Comparison of ENCODE assay signal across 1 cellular context in the genomic region with DNA sequence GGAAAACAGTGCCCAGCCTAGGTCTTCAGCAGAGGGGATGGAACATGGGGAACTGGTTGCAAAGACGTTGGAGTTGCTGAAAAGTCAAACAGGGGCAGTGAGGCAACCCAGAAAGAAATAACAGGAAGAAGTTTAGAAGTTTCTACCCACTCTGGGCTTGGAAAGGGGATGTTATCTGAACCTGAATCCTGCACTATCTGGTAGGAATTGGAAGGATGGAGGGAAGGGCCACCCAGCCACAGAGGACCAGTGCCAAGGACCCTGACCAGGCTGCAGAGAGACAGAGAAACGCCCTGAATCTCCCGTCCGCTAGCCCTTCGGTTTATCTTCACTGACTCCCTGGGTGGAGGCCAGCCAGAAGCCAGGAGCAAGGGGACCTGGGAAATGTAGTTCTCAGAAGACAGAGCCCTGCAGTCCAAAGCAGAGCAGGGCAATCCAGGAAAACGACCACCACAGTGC.
TF ChIP-seq lines count a peak whose summit lies in the region.

No MANE protein-coding gene starts in this region.

TF ChIP-seq in K562, 482 proteins besides CTCF, POLR2A, EP300 and RAD21 (continued from another document and continues in another):
- no peak for TF ChIP-seq ZBTB26 (CRISPR knock-in tag; IDR thresholded peaks at IDR 0.05)
- peak; percentile 38 for TF ChIP-seq CXXC5 (CRISPR knock-in tag; IDR thresholded peaks at IDR 0.05)
- no peak for TF ChIP-seq E2F3 (CRISPR knock-in tag; IDR thresholded peaks at IDR 0.05)
- TF ChIP-seq ARHGAP35 (IDR thresholded peaks at IDR 0.05; ENCODE audit: partially characterized antibody) = no peak
- TF ChIP-seq HNRNPK (IDR thresholded peaks at IDR 0.05; ENCODE audit: low read depth, low read length, poor library complexity, severe bottlenecking) = no peak
- no peak for TF ChIP-seq CHD4 (IDR thresholded peaks at IDR 0.05; ENCODE audit: insufficient read depth, insufficient replicate concordance, low read depth, low read length, poor library complexity, severe bottlenecking)
- TF ChIP-seq MCM3 (IDR thresholded peaks at IDR 0.05) = no peak
- TF ChIP-seq ZNF717 (CRISPR knock-in tag; IDR thresholded peaks at IDR 0.05) = no peak
- TF ChIP-seq PHF21A (IDR thresholded peaks at IDR 0.05; ENCODE audit: borderline replicate concordance, low read depth) = no peak
- no peak for TF ChIP-seq NKRF (IDR thresholded peaks at IDR 0.05; ENCODE audit: borderline replicate concordance)
- TF ChIP-seq CHD1 (IDR thresholded peaks at IDR 0.05; ENCODE audit: low read length) = no peak
- TF ChIP-seq MIER1 (IDR thresholded peaks at IDR 0.05; ENCODE audit: low read depth) = no peak
- no peak for TF ChIP-seq MAFF (IDR thresholded peaks at IDR 0.05; ENCODE audit: low read length)
- no peak for TF ChIP-seq JUN (IDR thresholded peaks at IDR 0.05; ENCODE audit: borderline replicate concordance, low read depth, low read length)
- no peak for TF ChIP-seq JUN (CRISPR knock-in tag; IDR thresholded peaks at IDR 0.05; ENCODE audit: borderline replicate concordance)
- TF ChIP-seq, protein P1, sequence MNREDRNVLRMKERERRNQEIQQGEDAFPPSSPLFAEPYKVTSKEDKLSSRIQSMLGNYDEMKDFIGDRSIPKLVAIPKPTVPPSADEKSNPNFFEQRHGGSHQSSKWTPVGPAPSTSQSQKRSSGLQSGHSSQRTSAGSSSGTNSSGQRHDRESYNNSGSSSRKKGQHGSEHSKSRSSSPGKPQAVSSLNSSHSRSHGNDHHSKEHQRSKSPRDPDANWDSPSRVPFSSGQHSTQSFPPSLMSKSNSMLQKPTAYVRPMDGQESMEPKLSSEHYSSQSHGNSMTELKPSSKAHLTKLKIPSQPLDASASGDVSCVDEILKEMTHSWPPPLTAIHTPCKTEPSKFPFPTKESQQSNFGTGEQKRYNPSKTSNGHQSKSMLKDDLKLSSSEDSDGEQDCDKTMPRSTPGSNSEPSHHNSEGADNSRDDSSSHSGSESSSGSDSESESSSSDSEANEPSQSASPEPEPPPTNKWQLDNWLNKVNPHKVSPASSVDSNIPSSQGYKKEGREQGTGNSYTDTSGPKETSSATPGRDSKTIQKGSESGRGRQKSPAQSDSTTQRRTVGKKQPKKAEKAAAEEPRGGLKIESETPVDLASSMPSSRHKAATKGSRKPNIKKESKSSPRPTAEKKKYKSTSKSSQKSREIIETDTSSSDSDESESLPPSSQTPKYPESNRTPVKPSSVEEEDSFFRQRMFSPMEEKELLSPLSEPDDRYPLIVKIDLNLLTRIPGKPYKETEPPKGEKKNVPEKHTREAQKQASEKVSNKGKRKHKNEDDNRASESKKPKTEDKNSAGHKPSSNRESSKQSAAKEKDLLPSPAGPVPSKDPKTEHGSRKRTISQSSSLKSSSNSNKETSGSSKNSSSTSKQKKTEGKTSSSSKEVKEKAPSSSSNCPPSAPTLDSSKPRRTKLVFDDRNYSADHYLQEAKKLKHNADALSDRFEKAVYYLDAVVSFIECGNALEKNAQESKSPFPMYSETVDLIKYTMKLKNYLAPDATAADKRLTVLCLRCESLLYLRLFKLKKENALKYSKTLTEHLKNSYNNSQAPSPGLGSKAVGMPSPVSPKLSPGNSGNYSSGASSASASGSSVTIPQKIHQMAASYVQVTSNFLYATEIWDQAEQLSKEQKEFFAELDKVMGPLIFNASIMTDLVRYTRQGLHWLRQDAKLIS (CRISPR knock-in tag; IDR thresholded peaks at IDR 0.05) = no peak
- no peak for TF ChIP-seq ZNF3 (CRISPR knock-in tag; IDR thresholded peaks at IDR 0.05)
- TF ChIP-seq ETV5 (CRISPR knock-in tag; IDR thresholded peaks at IDR 0.05; ENCODE audit: low read depth) = 0 out of 2 replicates have a peak, but pooled peaks have one; percentile 17
- no peak for TF ChIP-seq NCOA1 (IDR thresholded peaks at IDR 0.05; ENCODE audit: low read depth)
- no peak for TF ChIP-seq SP1 (CRISPR knock-in tag; IDR thresholded peaks at IDR 0.05)
- TF ChIP-seq YY1 (IDR thresholded peaks at IDR 0.05; ENCODE audit: borderline replicate concordance in 1 of 3, control insufficient read depth in 1 of 3, extremely low read depth in 1 of 3, insufficient read depth in 3 of 3, insufficient read length in 1 of 3, insufficient replicate concordance in 2 of 3, low read depth in 1 of 3, low read length in 2 of 3) = peak in 2 of 3 experiments; percentile 22 to 54
- no peak; the same call in none of the 2 replicates for TF ChIP-seq ZNF592 (IDR thresholded peaks at IDR 0.05)
- peak; percentile 4 for TF ChIP-seq ZFP36 (IDR thresholded peaks at IDR 0.05; ENCODE audit: low read depth, low read length, partially characterized antibody)
- peak; percentile 52; the same call in 1 of the 2 replicates for TF ChIP-seq ZFX (CRISPR knock-in tag; IDR thresholded peaks at IDR 0.05)
- 0 out of 2 replicates have a peak, but pooled peaks have one; percentile 3 for TF ChIP-seq JUND (IDR thresholded peaks at IDR 0.05; ENCODE audit: borderline replicate concordance, low read depth, low read length)
- TF ChIP-seq JUND (tag; IDR thresholded peaks at IDR 0.05; ENCODE audit: borderline replicate concordance, low read depth, low read length) = no peak; the same call in 2 of the 3 replicates
- no peak for TF ChIP-seq RFX5 (IDR thresholded peaks at IDR 0.05; ENCODE audit: low read depth, low read length)
- TF ChIP-seq RHOXF2B (CRISPR knock-in tag; conservative IDR thresholded peaks at IDR 0.05) = no peak
- no peak for TF ChIP-seq EHMT2 (IDR thresholded peaks at IDR 0.05)
- TF ChIP-seq, protein P2, sequence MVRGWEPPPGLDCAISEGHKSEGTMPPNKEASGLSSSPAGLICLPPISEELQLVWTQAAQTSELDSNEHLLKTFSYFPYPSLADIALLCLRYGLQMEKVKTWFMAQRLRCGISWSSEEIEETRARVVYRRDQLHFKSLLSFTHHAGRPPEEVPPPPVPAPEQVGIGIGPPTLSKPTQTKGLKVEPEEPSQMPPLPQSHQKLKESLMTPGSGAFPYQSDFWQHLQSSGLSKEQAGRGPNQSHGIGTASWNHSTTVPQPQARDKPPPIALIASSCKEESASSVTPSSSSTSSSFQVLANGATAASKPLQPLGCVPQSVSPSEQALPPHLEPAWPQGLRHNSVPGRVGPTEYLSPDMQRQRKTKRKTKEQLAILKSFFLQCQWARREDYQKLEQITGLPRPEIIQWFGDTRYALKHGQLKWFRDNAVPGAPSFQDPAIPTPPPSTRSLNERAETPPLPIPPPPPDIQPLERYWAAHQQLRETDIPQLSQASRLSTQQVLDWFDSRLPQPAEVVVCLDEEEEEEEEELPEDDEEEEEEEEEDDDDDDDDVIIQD (CRISPR knock-in tag; IDR thresholded peaks at IDR 0.05) = no peak
- TF ChIP-seq U2AF2 (optimal IDR thresholded peaks at IDR 0.05; ENCODE audit: low read depth, low read length) = no peak
- no peak for TF ChIP-seq ZNF124 (CRISPR knock-in tag; IDR thresholded peaks at IDR 0.05)
- no peak for TF ChIP-seq MAFK (IDR thresholded peaks at IDR 0.05; ENCODE audit: low read length)
- no peak for TF ChIP-seq JUNB (CRISPR knock-in tag; conservative IDR thresholded peaks at IDR 0.05)
- no peak for TF ChIP-seq ZNF232 (CRISPR knock-in tag; IDR thresholded peaks at IDR 0.05)
- no peak for TF ChIP-seq KLF13 (tag; IDR thresholded peaks at IDR 0.05; ENCODE audit: borderline replicate concordance, low read depth)
- TF ChIP-seq GMEB1 (CRISPR knock-in tag; IDR thresholded peaks at IDR 0.05) = no peak
- TF ChIP-seq HOXB6 (CRISPR knock-in tag; IDR thresholded peaks at IDR 0.05; ENCODE audit: borderline replicate concordance) = no peak
- TF ChIP-seq HMG20A (CRISPR knock-in tag; conservative IDR thresholded peaks at IDR 0.05) = no peak
- TF ChIP-seq RCOR1 (IDR thresholded peaks at IDR 0.05; ENCODE audit: borderline replicate concordance in 1 of 2, low read depth in 2 of 2, low read length in 2 of 2) = peak in 1 of 2 experiments; percentile 71; a peak in 2 of 4 replicates
- TF ChIP-seq CREB1 (IDR thresholded peaks at IDR 0.05) = peak; percentile 27; the same call in 1 of the 2 replicates
- TF ChIP-seq CREB1 (CRISPR knock-in tag; IDR thresholded peaks at IDR 0.05) = no peak
- TF ChIP-seq BHLHE40 (IDR thresholded peaks at IDR 0.05; ENCODE audit: low read length) = 0 out of 2 replicates have a peak, but pooled peaks have one; percentile 8
- no peak for TF ChIP-seq NR2C2 (CRISPR knock-in tag; IDR thresholded peaks at IDR 0.05)
- peak; percentile 66 for TF ChIP-seq NR2C2 (tag; IDR thresholded peaks at IDR 0.05)
- TF ChIP-seq HDGF (IDR thresholded peaks at IDR 0.05) = 0 out of 2 replicates have a peak, but pooled peaks have one; percentile 25
- peak; percentile 55; the same call in 1 of the 2 replicates for TF ChIP-seq SUPT5H (IDR thresholded peaks at IDR 0.05)
- TF ChIP-seq PBX2 (CRISPR knock-in tag; IDR thresholded peaks at IDR 0.05; ENCODE audit: low read depth) = no peak
- TF ChIP-seq PBX2 (tag; conservative IDR thresholded peaks at IDR 0.05; ENCODE audit: low read depth) = no peak
- no peak; the same call in 1 of the 2 replicates for TF ChIP-seq ATF7 (IDR thresholded peaks at IDR 0.05)
